In the genomic region with DNA sequence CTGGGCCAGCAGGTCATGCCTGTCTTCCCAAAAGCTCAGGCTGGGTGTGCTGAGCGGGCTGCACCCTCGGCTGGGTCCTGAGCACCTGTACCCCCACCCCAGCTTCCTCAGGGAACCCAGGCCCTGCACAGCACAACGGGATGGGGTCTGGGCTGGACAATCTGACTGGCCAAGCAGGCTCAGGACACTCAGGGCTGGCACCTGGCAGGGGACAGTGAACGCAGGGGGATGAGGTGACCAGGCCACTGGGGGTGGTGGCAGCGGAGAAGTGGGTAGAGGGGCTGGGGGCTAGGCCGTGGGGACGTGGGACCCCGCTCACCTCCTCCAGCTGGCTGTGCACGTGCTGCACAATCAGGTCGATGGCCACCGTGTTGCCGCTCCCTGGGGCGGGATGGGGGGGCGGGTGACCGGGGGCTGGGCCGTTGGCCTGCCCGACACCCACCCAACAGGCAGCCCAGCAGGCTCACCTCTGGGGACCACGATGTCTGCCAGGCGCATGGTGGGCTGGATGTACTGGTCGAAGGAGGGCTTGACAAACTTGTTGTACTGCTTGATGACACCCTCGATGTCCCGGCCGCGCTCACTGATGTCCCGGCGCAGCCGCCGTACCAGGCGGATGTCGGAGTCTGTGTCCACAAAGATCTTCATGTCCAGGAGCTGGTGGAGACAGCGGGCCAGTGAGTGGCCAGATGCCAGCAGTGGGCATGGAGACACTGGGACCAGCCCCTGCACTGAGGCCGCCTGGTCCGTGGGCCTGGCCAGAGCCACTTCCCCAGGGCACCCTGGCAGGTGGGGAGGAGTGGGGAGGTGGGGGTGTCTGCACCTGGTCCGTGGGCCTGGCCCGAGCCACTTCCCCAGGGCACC, we compare ENCODE assay signal across 28 cellular contexts. TPM values are rescaled to one million over a fixed set of nuclear protein-coding genes. Genes with fewer than 3 reads are reported as not detected.
A peak's percentile ranks its signal among the peaks of the same experiment; 100 is the strongest.
DNase-seq lines count a peak whose midpoint lies in the region; ATAC-seq and TF ChIP-seq lines count a peak whose summit lies in the region.
"Had no signal": no experiment of that assay in that cellular context is flagged by ENCODE, and none has a peak within 500 bp of the region (broad histone marks: within the 10 kb centered on the region; RNA-seq: fewer than 3 reads in every experiment).

No MANE protein-coding gene starts in this region.

- peak overlapping the region; percentile 38 for H3K27ac Mint-ChIP-seq in central memory CD8-positive, alpha-beta T cell (ENCODE audit: low read depth)
- H3K27ac Mint-ChIP-seq: activated naive CD8-positive, alpha-beta T cell treated with anti-CD3 and anti-CD28 coated beads, Interleukin-2, amount 10 ng/mL, durations not matched to agents 7 days and 5 days; nephron had no signal

- no peak for ATAC-seq in heart left ventricle
- ATAC-seq in central memory CD8-positive, alpha-beta T cell (replicated peaks; ENCODE audit: extremely low read depth, poor library complexity, severe bottlenecking), result no peak
- ATAC-seq in mucosa of descending colon, result no peak
- ATAC-seq in upper lobe of left lung (ENCODE audit: low FRiP score in 2 of 2), result no peak
- no peak for ATAC-seq in HG02981 (IDR thresholded peaks at IDR 0.05; ENCODE audit: unreplicated experiment)

- H3K36me3 ChIP-seq in heart left ventricle (peaks cover 0 to 62% (median 59%) of the 10 kb centered on the region in 9 donors), mucosa of descending colon (ENCODE audit: low read depth) (no peaks in the 10 kb centered on the region), upper lobe of left lung (peaks cover 8 to 60% (median 49%) of the 10 kb centered on the region in 4 donors)

- TF ChIP-seq EP300 in upper lobe of left lung (IDR thresholded peaks at IDR 0.05), result no peak

- H3K4me1 Mint-ChIP-seq in central memory CD8-positive, alpha-beta T cell, result peaks cover 49% of the 10 kb centered on the region

- H3K27me3 ChIP-seq in heart left ventricle (no peaks in the 10 kb centered on the region), upper lobe of left lung (no peaks in the 10 kb centered on the region)
- H3K27me3 ChIP-seq: cardiac muscle cell, tibial nerve had no signal

- no peak for TF ChIP-seq POLR2A in heart left ventricle (IDR thresholded peaks at IDR 0.05)
- no peak for TF ChIP-seq POLR2A in upper lobe of left lung (IDR thresholded peaks at IDR 0.05)

- H3K27ac ChIP-seq in heart left ventricle (peak overlapping the region in 4 of 12 donors; percentile 60 to 98 (median 68)), upper lobe of left lung (peak overlapping the region in 3 of 4 donors; percentile 4 to 84 (median 82))
- H3K27ac ChIP-seq: cardiac muscle cell, SK-N-MC had no signal

- intact Hi-C loops in heart left ventricle (cut with DNase I) (no loop called here), cardiac septum (cut with DNase I) (no loop called here), mucosa of descending colon (cut with DNase I, micrococcal nuclease) (no loop called here)

- H3K9me3 ChIP-seq in heart left ventricle (no peaks in the 10 kb centered on the region), mucosa of descending colon (no peaks in the 10 kb centered on the region), upper lobe of left lung (no peaks in the 10 kb centered on the region)
- H3K9me3 ChIP-seq: tibial nerve had no signal

- peak; percentile 10 to 64 (median 25) for DNase-seq in heart left ventricle
- DNase-seq in cardiac septum (ENCODE audit: low spot score), result no peak
- DNase-seq in central memory CD8-positive, alpha-beta T cell (ENCODE audit: low spot score in 2 of 2), result no peak
- DNase-seq in mucosa of descending colon, result peak in 2 of 3 donors; percentile 37 to 66
- DNase-seq in upper lobe of left lung, result peak in 1 of 2 donors; percentile 74
- no peak for DNase-seq in NCI-H2029 (lab: John Stamatoyannopoulos, UW)
- DNase-seq in NOMO-1 treated with DMSO at 0.1 percent for 48 hours (lab: John Stamatoyannopoulos, UW; ENCODE audit: unreplicated experiment), result no peak
- DNase-seq: activated CD4-positive, alpha-beta T cell treated with anti-CD3 and anti-CD28 coated beads, Interleukin-2, amount 50 U/mL, for 1 hour; activated CD4-positive, CD25-positive, alpha-beta regulatory T cell; activated gamma-delta T cell treated with Interleukin-2 at 50 U/mL for 16 hours; activated naive CD8-positive, alpha-beta T cell treated with anti-CD3 and anti-CD28 coated beads, Interleukin-2, amount 10 ng/mL, durations not matched to agents 7 days and 5 days; activated T-cell treated with anti-CD3 and anti-CD28 coated beads, Interleukin-2, amount 50 U/mL, for 1 hour; Calu3; cortex of kidney; DND-41; effector memory CD4-positive, alpha-beta T cell; erythroblast; KG1; NCI-H1092 treated with DMSO at 0.1 percent for 48 hours; RPMI8226; stimulated activated CD4-positive, alpha-beta T cell treated with anti-CD3 and anti-CD28 coated beads, Interleukin-2, amount 100 ng/mL, for 48 hours had no signal

- no peak overlapping the region for H3K4me3 Mint-ChIP-seq in central memory CD8-positive, alpha-beta T cell
- H3K4me3 Mint-ChIP-seq: activated naive CD8-positive, alpha-beta T cell treated with anti-CD3 and anti-CD28 coated beads, Interleukin-2, amount 10 ng/mL, durations not matched to agents 7 days and 5 days; CD14-positive monocyte; nephron had no signal

- no peak overlapping the region for H3K4me3 ChIP-seq in heart left ventricle
- no peak overlapping the region for H3K4me3 ChIP-seq in mucosa of descending colon
- no peak overlapping the region for H3K4me3 ChIP-seq in upper lobe of left lung
- H3K4me3 ChIP-seq: cardiac muscle cell, SK-N-MC, tibial nerve had no signal

- TF ChIP-seq CTCF in heart left ventricle (IDR thresholded peaks at IDR 0.05) (no peak), mucosa of descending colon (IDR thresholded peaks at IDR 0.05) (no peak), upper lobe of left lung (IDR thresholded peaks at IDR 0.05) (no peak)

- H3K4me1 ChIP-seq in heart left ventricle (peaks cover 4 to 64% (median 47%) of the 10 kb centered on the region in 12 donors), mucosa of descending colon (ENCODE audit: low read depth) (peaks cover 15% of the 10 kb centered on the region), upper lobe of left lung (peaks cover 33 to 52% (median 38%) of the 10 kb centered on the region in 4 donors)

- WGBS in heart left ventricle, 4 donors, result 89 to 92% (median 90%) methylated on average over 26 to 35 of the region's 35 CpGs
- WGBS in upper lobe of left lung, 2 donors, result 93 to 95% methylated on average over 12 to 24 of the region's 35 CpGs

- H3K9me3 Mint-ChIP-seq in central memory CD8-positive, alpha-beta T cell, result no peaks in the 10 kb centered on the region
- H3K9me3 Mint-ChIP-seq: activated naive CD8-positive, alpha-beta T cell treated with anti-CD3 and anti-CD28 coated beads, Interleukin-2, amount 10 ng/mL, durations not matched to agents 7 days and 5 days; nephron had no signal

- H3K36me3 Mint-ChIP-seq in central memory CD8-positive, alpha-beta T cell (ENCODE audit: insufficient read depth), result peaks cover 31% of the 10 kb centered on the region

- H3K27me3 Mint-ChIP-seq in central memory CD8-positive, alpha-beta T cell, result no peaks in the 10 kb centered on the region
- H3K27me3 Mint-ChIP-seq: activated naive CD8-positive, alpha-beta T cell treated with anti-CD3 and anti-CD28 coated beads, Interleukin-2, amount 10 ng/mL, durations not matched to agents 7 days and 5 days had no signal

RNA-seq across cellular contexts. Expression of a gene that starts 11.9 kb away (rescaled TPM):
- 10 to 100 TPM; 27.7 to 43.8 (median 37.5) TPM for total RNA-seq in heart left ventricle
- polyA plus RNA-seq in heart left ventricle, result 10 to 100 TPM; 27.7 to 49.7 TPM
- 43.2 TPM for total RNA-seq in cardiac septum
- 10 to 100 TPM; 37.4 to 57.8 (median 43.6) TPM for total RNA-seq in mucosa of descending colon
- total RNA-seq in upper lobe of left lung, result 100 to 1,000 TPM in 1 of 6 donors, 10 to 100 TPM in 5; 23.0 to 103 (median 37.3) TPM

RNA-seq across cellular contexts. Expression of a gene that starts 25.4 kb away (rescaled TPM):
- total RNA-seq in heart left ventricle (10 to 100 TPM in 8 of 9 donors, 1 to 10 TPM in 1; 7.3 to 15.9 (median 12.2) TPM), cardiac septum (12.8 TPM), mucosa of descending colon (10 to 100 TPM in 1 of 3 donors, 1 to 10 TPM in 2; 1.8 to 14.7 (median 3.9) TPM), upper lobe of left lung (10 to 100 TPM; 10.8 to 22.0 (median 16.3) TPM)
- polyA plus RNA-seq in heart left ventricle, result 1 to 10 TPM; 7.7 to 9.3 TPM

RNA-seq across cellular contexts. Expression of a gene that starts 35.1 kb away (rescaled TPM):
- total RNA-seq in heart left ventricle (1 to 10 TPM; 3.1 to 6.3 (median 4.3) TPM), cardiac septum (4.0 TPM), mucosa of descending colon (1 to 10 TPM; 3.8 to 7.9 (median 5.6) TPM), upper lobe of left lung (1 to 10 TPM; 2.6 to 7.2 (median 4.7) TPM)
- polyA plus RNA-seq in heart left ventricle, result 1 to 10 TPM; 4.8 to 6.0 TPM
- total RNA-seq: H4 had no signal

RNA-seq across cellular contexts. Expression of a gene that starts 36.6 kb away (rescaled TPM):
- 10 to 100 TPM; 41.4 to 62.6 (median 47.6) TPM for total RNA-seq in heart left ventricle
- 10 to 100 TPM; 31.0 to 58.5 TPM for polyA plus RNA-seq in heart left ventricle
- 47.5 TPM for total RNA-seq in cardiac septum
- total RNA-seq in mucosa of descending colon, result 10 to 100 TPM; 51.2 to 64.4 (median 59.1) TPM
- 100 to 1,000 TPM in 1 of 6 donors, 10 to 100 TPM in 5; 60.5 to 113 (median 68.0) TPM for total RNA-seq in upper lobe of left lung

RNA-seq across cellular contexts. Expression of a gene that starts 49.4 kb away (rescaled TPM):
- 10 to 100 TPM; 34.8 to 57.1 (median 46.1) TPM for total RNA-seq in heart left ventricle
- 10 to 100 TPM; 21.1 to 46.3 TPM for polyA plus RNA-seq in heart left ventricle
- 36.1 TPM for total RNA-seq in cardiac septum
- total RNA-seq in mucosa of descending colon, result 10 to 100 TPM; 57.5 to 65.9 (median 65.4) TPM
- total RNA-seq in upper lobe of left lung, result 10 to 100 TPM; 44.6 to 66.0 (median 60.7) TPM

Comparison
In these comparisons a context has a peak if more than half of its experiments do, and no peak if none do; other contexts are left out.
1. DNase-seq: peak in heart left ventricle (5 of 5) and mucosa of descending colon (2 of 3); none in cardiac septum (single experiment), central memory CD8-positive, alpha-beta T cell (0 of 2), NCI-H2029 (single experiment) and NOMO-1 treated with DMSO at 0.1 percent for 48 hours (single experiment).